In genomic region chr1:231872461-231872910, GRCh38 we compare ENCODE assay signal across 13 cellular contexts.
DNase-seq lines count a peak whose midpoint lies in the region; ATAC-seq and TF ChIP-seq lines count a peak whose summit lies in the region.
"Had no signal": no experiment of that assay in that cellular context is flagged by ENCODE, and none has a peak within 500 bp of the region (broad histone marks: within the 10 kb centered on the region; RNA-seq: fewer than 3 reads in every experiment).

No MANE protein-coding gene starts in this region.

- H3K36me3 ChIP-seq in BJ (ENCODE audit: control insufficient read depth, insufficient read depth, low read length) = no peaks in the 10 kb centered on the region
- H3K36me3 ChIP-seq: WERI-Rb-1 had no signal

- no peak for TF ChIP-seq CTCF in BJ (IDR thresholded peaks at IDR 0.05; ENCODE audit: insufficient read depth, low read depth, low read length)
- no peak for TF ChIP-seq CTCF in cardiac fibroblast (IDR thresholded peaks at IDR 0.05; ENCODE audit: low read depth, low read length)
- TF ChIP-seq CTCF in endothelial cell (IDR thresholded peaks at IDR 0.05; ENCODE audit: unreplicated experiment) = no peak
- TF ChIP-seq CTCF in lower leg skin (IDR thresholded peaks at IDR 0.05) = no peak

- POLR2A ChIA-PET in BJ (lab: Charles Lee) = interaction anchor here (0.8 kb wide), 1 partner anchor 16 kb away, joined by 3 read pairs; no protein-coding TSS in a partner anchor

- CTCF ChIA-PET in BJ (lab: Yijun Ruan, JAX) = no interaction called here

- H3K27ac Mint-ChIP-seq in endothelial cell (ENCODE audit: unreplicated experiment) = no peak overlapping the region

- no peak for TF ChIP-seq POLR2A in lower leg skin (IDR thresholded peaks at IDR 0.05)

- H3K4me3 ChIP-seq in BJ (ENCODE audit: low read depth, low read length) (no peak overlapping the region), cardiac fibroblast (replicated peaks in 1 of 2; ENCODE audit: low read depth in 2 of 2, low read length in 2 of 2) (no peak overlapping the region), lower leg skin (ENCODE audit: low read depth, poor library complexity, severe bottlenecking) (no peak overlapping the region)

- ATAC-seq in HG03135 (IDR thresholded peaks at IDR 0.05; ENCODE audit: unreplicated experiment) = no peak
- ATAC-seq: left lobe of liver had no signal

- intact Hi-C loops in lower leg skin (cut with DNase I; ENCODE audit: low total_unique reads) = no loop called here

- peaks cover 35% of the 10 kb centered on the region for H3K36me3 Mint-ChIP-seq in endothelial cell (ENCODE audit: low read depth, unreplicated experiment)

- H3K4me1 Mint-ChIP-seq in endothelial cell (ENCODE audit: unreplicated experiment) = peaks cover 18% of the 10 kb centered on the region

- WGBS in lower leg skin, 2 donors = 64 to 65% methylated on average over 1 of the region's 1 CpG

- peaks cover 16% of the 10 kb centered on the region for H3K27me3 Mint-ChIP-seq in endothelial cell (ENCODE audit: unreplicated experiment)

- DNase-seq in BJ (ENCODE audit: low read depth) (peak; percentile 53), HS-27A (ENCODE audit: low read depth) (peak; percentile 22), cardiac fibroblast (ENCODE audit: low read depth in 2 of 2) (peak; percentile 55 to 85), kidney tubule cell (ENCODE audit: low spot score) (peak; percentile 20), Kasumi-1 (lab: John Stamatoyannopoulos, UW) (no peak), endothelial cell (ENCODE audit: low spot score) (no peak), lower leg skin (ENCODE audit: low spot score in 2 of 2) (no peak)
- DNase-seq: activated CD8-positive, alpha-beta memory T cell treated with anti-CD3 and anti-CD28 coated beads, Interleukin-2, amount 50 U/mL, for 4 hours; head of caudate nucleus; NCI-H2171; WERI-Rb-1 had no signal

- H3K4me3 Mint-ChIP-seq in endothelial cell (ENCODE audit: unreplicated experiment) = no peak overlapping the region

- peaks cover 4% of the 10 kb centered on the region for H3K9me3 Mint-ChIP-seq in endothelial cell (ENCODE audit: unreplicated experiment)

- no peaks in the 10 kb centered on the region for H3K27me3 ChIP-seq in BJ (ENCODE audit: control insufficient read depth, insufficient read depth, low read length)

Comparison
In these comparisons a context has a peak if more than half of its experiments do, and no peak if none do; other contexts are left out.
1. DNase-seq: peak in BJ (single experiment), HS-27A (single experiment), cardiac fibroblast (2 of 2) and kidney tubule cell (single experiment); none in Kasumi-1 (0 of 2), endothelial cell (single experiment) and lower leg skin (0 of 2).